Comparison of ENCODE assay signal across 17 cellular contexts in the genomic region with DNA sequence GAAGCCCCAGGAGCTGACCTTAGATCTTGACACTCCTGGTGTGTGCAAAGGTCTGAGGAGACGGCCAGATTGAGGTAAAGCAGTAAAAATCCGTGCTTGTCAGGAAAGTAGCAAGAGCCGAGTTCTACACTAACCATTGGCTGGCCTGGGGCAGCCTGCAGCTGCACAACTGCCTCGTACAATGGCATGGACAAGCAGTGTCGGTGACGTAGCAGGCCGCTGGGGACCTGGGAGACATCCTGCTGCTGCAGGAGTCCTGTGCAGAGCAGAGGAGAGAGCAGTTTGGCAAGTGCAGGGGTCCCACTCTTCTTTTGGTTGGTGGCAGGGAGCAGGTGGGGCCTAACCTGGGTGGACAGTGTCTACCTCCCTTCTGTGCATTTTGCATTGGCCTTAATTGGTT.
DNase-seq lines count a peak whose midpoint lies in the region; ATAC-seq, FAIRE-seq and TF ChIP-seq lines count a peak whose summit lies in the region.
"Had no signal": no experiment of that assay in that cellular context is flagged by ENCODE, and none has a peak within 500 bp of the region (broad histone marks: within the 10 kb centered on the region; RNA-seq: fewer than 3 reads in every experiment).

No MANE protein-coding gene starts in this region.

- H4K91ac ChIP-seq in H1 (replicated peaks; ENCODE audit: insufficient read length, low read length) = peak overlapping the region; percentile 34

- no peak overlapping the region for H3K18ac ChIP-seq in H1 (ENCODE audit: extremely low read depth, low read length)

- H3K9me3 ChIP-seq in breast epithelium (peaks cover 3 to 11% of the 10 kb centered on the region in 2 donors), H1 (ENCODE audit: insufficient read depth in 2 of 2, low read depth in 1 of 2, low read length in 1 of 2) (peaks cover 5 to 9% of the 10 kb centered on the region in 2 experiments; a peak in 1 of 4 replicates), right cardiac atrium (ENCODE audit: control insufficient read depth, low read length) (no peaks in the 10 kb centered on the region), aorta (ENCODE audit: control insufficient read depth, low read length) (no peaks in the 10 kb centered on the region)
- H3K9me3 ChIP-seq: HAP-1 had no signal

- no peak overlapping the region for H4K5ac ChIP-seq in H1 (ENCODE audit: insufficient read length, low read depth, low read length)

- FAIRE-seq in H1 (lab: Jason Lieb, UNC) (no peak), RCC 7860 (lab: Jason Lieb, UNC) (no peak)

- 83% methylated on average over 7 of the region's 7 CpGs; no CpG with 5 or more reads in 1 of the 2 experiments for WGBS in H1 (ENCODE audit: extremely low coverage in 1 of 2, insufficient coverage in 1 of 2, insufficient read length in 1 of 2, insufficient replicate concordance in 2 of 2, low coverage in 1 of 2, low lambda C conversion rate in 2 of 2, missing lambda C conversion rate in 1 of 2), 2 experiments
- 64% methylated on average over 7 of the region's 7 CpGs for WGBS in right cardiac atrium
- 55 to 59% methylated on average over 7 of the region's 7 CpGs for WGBS in aorta, 2 donors

- TF ChIP-seq POLR2A in breast epithelium (IDR thresholded peaks at IDR 0.05) (no peak), H1 (IDR thresholded peaks at IDR 0.05; ENCODE audit: control extremely low read depth in 1 of 2, low read depth in 2 of 2, low read length in 2 of 2) (no peak)

- H2BK12ac ChIP-seq in H1 (ENCODE audit: low read depth, low read length) = no peak overlapping the region; the same call in 1 of the 2 replicates

- H3K79me2 ChIP-seq in H1 (ENCODE audit: control insufficient read depth in 1 of 2, insufficient read depth in 2 of 2, low read length in 2 of 2) = no peaks in the 10 kb centered on the region

- H3K9me3 Mint-ChIP-seq in MCF 10A (ENCODE audit: unreplicated experiment) = peaks cover 13% of the 10 kb centered on the region

- no peak overlapping the region for H2BK5ac ChIP-seq in H1 (ENCODE audit: low read depth, low read length)

- H3K4me1 ChIP-seq in breast epithelium = peaks cover 0 to 8% of the 10 kb centered on the region in 2 donors
- H3K4me1 ChIP-seq in H1 (replicated peaks in 1 of 4; ENCODE audit: control insufficient read depth in 3 of 4, insufficient read depth in 4 of 4, low read length in 3 of 4) = no peaks in the 10 kb centered on the region; a peak in 1 of 7 replicates
- peaks cover 5% of the 10 kb centered on the region for H3K4me1 ChIP-seq in right cardiac atrium (ENCODE audit: control insufficient read depth, insufficient read depth, low read length)
- H3K4me1 ChIP-seq in aorta (ENCODE audit: control insufficient read depth in 1 of 2, insufficient read depth in 2 of 2, low read length in 2 of 2) = peaks cover 0 to 4% of the 10 kb centered on the region in 2 donors
- H3K4me1 ChIP-seq: Caco-2, HAP-1 had no signal

- H3K56ac ChIP-seq in H1 (replicated peaks; ENCODE audit: insufficient read length, low read depth, low read length) = no peak overlapping the region

- H3K4me2 ChIP-seq in H1 (ENCODE audit: insufficient read depth in 1 of 2, low read depth in 2 of 2, low read length in 2 of 2) = no peak overlapping the region

- no peaks in the 10 kb centered on the region for H3K27me3 Mint-ChIP-seq in MCF 10A (ENCODE audit: insufficient read depth, unreplicated experiment)
- H3K27me3 Mint-ChIP-seq: IgD-negative memory B cell had no signal

- POLR2A ChIA-PET in MCF 10A (lab: Yijun Ruan, JAX) = interaction anchor here (0.9 kb wide), 1 partner anchor 9 kb away, joined by 3 read pairs; no protein-coding TSS in a partner anchor
- POLR2A ChIA-PET in H1 (lab: Charles Lee; ENCODE audit: partially characterized antibody) = no interaction called here

- H2AFZ ChIP-seq in H1 (ENCODE audit: low read length) = 0 out of 2 replicates have a peak overlapping the region, but pooled peaks have one; percentile 30

- no peak overlapping the region for H2BK20ac ChIP-seq in H1 (ENCODE audit: low read length)

- peaks cover 12% of the 10 kb centered on the region for H3K4me1 Mint-ChIP-seq in MCF 10A (ENCODE audit: insufficient read depth, unreplicated experiment)
- H3K4me1 Mint-ChIP-seq: IgD-negative memory B cell had no signal

- CTCF ChIA-PET in MCF 10A (lab: Yijun Ruan, JAX) = interaction anchor here (0.7 to 1.3 kb wide), 3 partner anchors 15 to 148 kb away, joined by 3 to 4 read pairs (median 4); no protein-coding TSS in a partner anchor
- CTCF ChIA-PET in H1 (lab: Charles Lee; ENCODE audit: partially characterized antibody) = no interaction called here

- H3K36me3 ChIP-seq in breast epithelium = no peaks in the 10 kb centered on the region
- H3K36me3 ChIP-seq in H1 (ENCODE audit: control insufficient read depth in 2 of 4, insufficient read depth in 4 of 4, low read length in 3 of 4) = no peaks in the 10 kb centered on the region
- no peaks in the 10 kb centered on the region for H3K36me3 ChIP-seq in aorta (ENCODE audit: control insufficient read depth in 1 of 2, insufficient read depth in 2 of 2, low read length in 1 of 2)
- H3K36me3 ChIP-seq: HAP-1 had no signal

- peak in 1 of 2 donors; percentile 6 for ATAC-seq in right cardiac atrium
- peak; percentile 15 for ATAC-seq in aorta (ENCODE audit: low FRiP score)

- no peaks in the 10 kb centered on the region for H3K79me1 ChIP-seq in H1 (ENCODE audit: low read depth, low read length)

- no peak for TF ChIP-seq EP300 in H1 (IDR thresholded peaks at IDR 0.05; ENCODE audit: borderline replicate concordance in 1 of 2, low read depth in 2 of 2, low read length in 2 of 2)

- TF ChIP-seq CTCF in breast epithelium (IDR thresholded peaks at IDR 0.05) = no peak
- TF ChIP-seq CTCF in MCF 10A (IDR thresholded peaks at IDR 0.05; ENCODE audit: unreplicated experiment) = no peak
- TF ChIP-seq CTCF in H1 (IDR thresholded peaks at IDR 0.05; ENCODE audit: control extremely low read depth in 1 of 3, insufficient read depth in 1 of 3, low read depth in 1 of 3, low read length in 3 of 3) = no peak

- no peak overlapping the region for H3K4me3 Mint-ChIP-seq in MCF 10A (ENCODE audit: unreplicated experiment)
- H3K4me3 Mint-ChIP-seq: IgD-negative memory B cell had no signal

- peak overlapping the region; percentile 46 to 72 for H3K27ac ChIP-seq in breast epithelium
- H3K27ac ChIP-seq in H1 (ENCODE audit: low read depth, low read length) = no peak overlapping the region
- H3K27ac ChIP-seq in right cardiac atrium (ENCODE audit: low read length) = peak overlapping the region; percentile 49
- H3K27ac ChIP-seq in aorta (ENCODE audit: low read depth in 1 of 2, low read length in 2 of 2) = no peak overlapping the region
- H3K27ac ChIP-seq: C4-2B, SK-N-MC had no signal

- intact Hi-C loops in breast epithelium (cut with DNase I; ENCODE audit: low total_unique reads) = no loop called here
- intact Hi-C loops in MCF 10A (cut with micrococcal nuclease) = no loop called here
- intact Hi-C loops in right cardiac atrium (cut with DNase I) = loop anchor here in 1 of 4 donors (2.0 to 10.0 kb wide), 2 partner anchors 128 to 276 kb away; no protein-coding TSS in a partner anchor
- intact Hi-C loops in aorta (cut with DNase I) = no loop called here

- H3K4me3 ChIP-seq in breast epithelium = no peak overlapping the region
- H3K4me3 ChIP-seq in H1 (ENCODE audit: extremely low read depth in 1 of 4, insufficient read depth in 2 of 4, low read depth in 3 of 4, low read length in 4 of 4) = no peak overlapping the region
- H3K4me3 ChIP-seq in right cardiac atrium (ENCODE audit: low read length) = no peak overlapping the region
- H3K4me3 ChIP-seq in aorta (ENCODE audit: low read length in 2 of 2) = no peak overlapping the region
- H3K4me3 ChIP-seq: HAP-1, SK-N-MC had no signal

- no peak overlapping the region for H3K27ac Mint-ChIP-seq in MCF 10A (ENCODE audit: low read depth, unreplicated experiment)
- H3K27ac Mint-ChIP-seq: IgD-negative memory B cell had no signal

- no peaks in the 10 kb centered on the region for H3K36me3 Mint-ChIP-seq in MCF 10A (ENCODE audit: insufficient read depth, unreplicated experiment)
- H3K36me3 Mint-ChIP-seq: IgD-negative memory B cell had no signal

- no peaks in the 10 kb centered on the region for H4K20me1 ChIP-seq in H1 (replicated peaks in 1 of 2; ENCODE audit: control insufficient read depth in 1 of 2, insufficient read depth in 2 of 2, low read length in 2 of 2)

- DNase-seq in breast epithelium (ENCODE audit: low spot score in 2 of 2) (no peak), MCF 10A (ENCODE audit: unreplicated experiment) (no peak), H1 (ENCODE audit: low read depth in 1 of 2, low spot score in 2 of 2) (no peak), right cardiac atrium (no peak), aorta (no peak), RCC 7860 (ENCODE audit: low spot score) (no peak), T-helper 9 cell (no peak), NCI-H1417 (lab: John Stamatoyannopoulos, UW) (no peak)
- DNase-seq: Caco-2, DMS53, NCI-H1436 treated with DMSO at 0.1 percent for 48 hours, NCI-H2081, NCI-H510A treated with DMSO at 0.1 percent for 48 hours had no signal

- no peak overlapping the region for H2BK120ac ChIP-seq in H1 (replicated peaks; ENCODE audit: low read depth, low read length)

- no peaks in the 10 kb centered on the region for H3K23me2 ChIP-seq in H1 (ENCODE audit: low read depth, low read length)

- no peak for TF ChIP-seq RAD21 in H1 (IDR thresholded peaks at IDR 0.05 in 1 of 2, conservative IDR thresholded peaks at IDR 0.05 in 1 of 2; ENCODE audit: low read depth in 2 of 2, low read length in 2 of 2)

- no TSS peak for BruUV-seq in MCF 10A (replicated peaks; lab: Mats Ljungman, UMichigan)

- peak overlapping the region; percentile 53 for H3K4ac ChIP-seq in H1 (replicated peaks; ENCODE audit: insufficient read length, low read depth, low read length)

- no peak overlapping the region for H3K23ac ChIP-seq in H1 (ENCODE audit: insufficient read length)

- peak overlapping the region; percentile 12; the same call in 1 of the 2 replicates for H4K8ac ChIP-seq in H1 (ENCODE audit: extremely low read depth, insufficient read depth, low read length)

- no peak overlapping the region for H2BK15ac ChIP-seq in H1 (ENCODE audit: low read length)

- H3K14ac ChIP-seq in H1 (ENCODE audit: insufficient read length) = no peak overlapping the region

- no peak overlapping the region for H2AK5ac ChIP-seq in H1 (ENCODE audit: low read depth, low read length)

- H3K9ac ChIP-seq in H1 (replicated peaks in 1 of 4; ENCODE audit: extremely low read depth in 1 of 4, low read depth in 3 of 4, low read length in 3 of 4) = no peak overlapping the region

- H3K27me3 ChIP-seq in breast epithelium (no peaks in the 10 kb centered on the region), H1 (replicated peaks in 1 of 4; ENCODE audit: control insufficient read depth in 3 of 4, extremely low read depth in 1 of 4, insufficient read depth in 3 of 4, low read length in 3 of 4) (no peaks in the 10 kb centered on the region), right cardiac atrium (ENCODE audit: control insufficient read depth, insufficient read depth) (no peaks in the 10 kb centered on the region), aorta (ENCODE audit: control insufficient read depth in 1 of 2, insufficient read depth in 2 of 2, low read length in 1 of 2) (no peaks in the 10 kb centered on the region)

Comparison
In these comparisons a context has a peak if more than half of its experiments do, and no peak if none do; other contexts are left out.
1. H3K27ac ChIP-seq: peak in breast epithelium (2 of 2) and right cardiac atrium (single experiment); none in H1 (single experiment) and aorta (0 of 2).